8 cellular contexts compared by ENCODE assay signal in genomic region chr2:190318514-190318913, GRCh38. TPM values are rescaled to one million over a fixed set of nuclear protein-coding genes. Genes with fewer than 3 reads are reported as not detected.
DNase-seq lines count a peak whose midpoint lies in the region; ATAC-seq and TF ChIP-seq lines count a peak whose summit lies in the region.

No MANE protein-coding gene starts in this region.

- no peak for ATAC-seq in right lobe of liver
- no peak for ATAC-seq in HG03175 (IDR thresholded peaks at IDR 0.05; ENCODE audit: unreplicated experiment)

- H3K36me3 ChIP-seq in right lobe of liver (no peaks in the 10 kb centered on the region), tibial artery (no peaks in the 10 kb centered on the region)

- TF ChIP-seq POLR2A in right lobe of liver (IDR thresholded peaks at IDR 0.05) = no peak

- 18% methylated on average over 4 of the region's 4 CpGs for WGBS in right lobe of liver (ENCODE audit: insufficient coverage, low coverage, low lambda C conversion rate, missing lambda C conversion rate)

- H3K9me3 Mint-ChIP-seq in activated T-cell treated with anti-CD3 and anti-CD28 coated beads, Interleukin-2, amount 50 U/mL, for 24 hours = no peaks in the 10 kb centered on the region

- H3K4me3 ChIP-seq in astrocyte of the cerebellum (ENCODE audit: low read depth, low read length) (peak overlapping the region; percentile 69), right lobe of liver (peak overlapping the region; percentile 65 to 70 (median 68)), tibial artery (peak overlapping the region; percentile 80 to 86)

- DNase-seq in activated T-cell treated with anti-CD3 and anti-CD28 coated beads, Interleukin-2, amount 50 U/mL, for 24 hours = no peak
- no peak for DNase-seq in activated T-cell treated with anti-CD3 and anti-CD28 coated beads, Interleukin-2, amount 50 U/mL, for 1 hour
- DNase-seq in astrocyte of the cerebellum (ENCODE audit: low read depth) = no peak
- DNase-seq in right lobe of liver = no peak
- DNase-seq in tibial artery = no peak
- DNase-seq in posterior vena cava (ENCODE audit: low spot score) = no peak
- no peak for DNase-seq in NCI-H2029 treated with DMSO at 0.1 percent for 48 hours (lab: John Stamatoyannopoulos, UW)

- no peaks in the 10 kb centered on the region for H3K27me3 Mint-ChIP-seq in activated T-cell treated with anti-CD3 and anti-CD28 coated beads, Interleukin-2, amount 50 U/mL, for 24 hours

- H3K27ac Mint-ChIP-seq in activated T-cell treated with anti-CD3 and anti-CD28 coated beads, Interleukin-2, amount 50 U/mL, for 24 hours = peak overlapping the region; percentile 100

- H3K36me3 Mint-ChIP-seq in activated T-cell treated with anti-CD3 and anti-CD28 coated beads, Interleukin-2, amount 50 U/mL, for 24 hours (ENCODE audit: low read depth) = peaks cover 33% of the 10 kb centered on the region

- H3K27ac ChIP-seq in right lobe of liver (peak overlapping the region; percentile 96 to 98 (median 96)), tibial artery (peak overlapping the region; percentile 89 to 91)

- in situ Hi-C loops in astrocyte of the cerebellum (cut with HindIII; ENCODE audit: low sequenced_read_pairs) = no loop called here

- TF ChIP-seq CTCF in astrocyte of the cerebellum (IDR thresholded peaks at IDR 0.05; ENCODE audit: low read depth, low read length, missing control alignments) (no peak), right lobe of liver (IDR thresholded peaks at IDR 0.05) (no peak), tibial artery (IDR thresholded peaks at IDR 0.05) (no peak)

- H3K9me3 ChIP-seq in right lobe of liver = no peaks in the 10 kb centered on the region
- H3K9me3 ChIP-seq in tibial artery = no peaks in the 10 kb centered on the region

- H3K27me3 ChIP-seq in right lobe of liver (no peaks in the 10 kb centered on the region), tibial artery (no peaks in the 10 kb centered on the region)

- intact Hi-C loops in right lobe of liver (cut with DNase I) = no loop called here
- intact Hi-C loops in tibial artery (cut with DNase I; ENCODE audit: low total_unique reads) = no loop called here
- intact Hi-C loops in posterior vena cava (cut with DNase I) = no loop called here

- H3K4me1 Mint-ChIP-seq in activated T-cell treated with anti-CD3 and anti-CD28 coated beads, Interleukin-2, amount 50 U/mL, for 24 hours (ENCODE audit: low read depth) = peaks cover 76% of the 10 kb centered on the region

- H3K4me1 ChIP-seq in right lobe of liver (peaks cover 0 to 36% (median 6%) of the 10 kb centered on the region in 4 donors), tibial artery (peaks cover 0 to 48% (median 21%) of the 10 kb centered on the region in 4 donors)

- H3K4me3 Mint-ChIP-seq in activated T-cell treated with anti-CD3 and anti-CD28 coated beads, Interleukin-2, amount 50 U/mL, for 24 hours = peak overlapping the region; percentile 87

RNA-seq across cellular contexts. Expression of gene HIBCH, which starts 1.1 kb away (rescaled TPM):
- total RNA-seq in right lobe of liver (10 to 100 TPM; 20.1 to 93.6 (median 53.6) TPM), posterior vena cava (10 to 100 TPM; 20.1 to 28.5 TPM)

RNA-seq across cellular contexts. Expression of gene INPP1, which starts 24.9 kb away (rescaled TPM):
- total RNA-seq in right lobe of liver = 10 to 100 TPM; 13.9 to 22.0 (median 14.7) TPM
- total RNA-seq in posterior vena cava = 10 to 100 TPM; 20.1 to 23.4 TPM
